ENCODE assay signal across 1 cellular context in the genomic region with DNA sequence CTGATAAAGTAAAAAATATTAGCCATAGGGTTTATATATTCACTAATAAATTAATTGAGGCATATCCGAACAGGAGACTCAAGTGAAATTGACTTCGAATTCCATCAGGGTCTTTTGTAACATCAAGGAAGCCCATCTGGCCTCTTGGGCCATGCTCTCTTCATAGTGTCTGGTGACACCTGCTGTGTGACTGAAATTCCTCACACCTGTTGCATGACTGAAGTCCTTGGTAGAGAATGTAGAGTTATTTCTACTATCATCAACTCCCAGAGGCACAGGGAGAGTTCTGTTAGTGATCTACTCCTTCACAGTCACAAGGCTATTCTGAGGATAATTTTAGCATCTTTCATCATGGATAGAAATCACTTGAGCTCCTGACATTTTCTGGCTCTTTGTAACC.
TF ChIP-seq lines count a peak whose summit lies in the region.

No MANE protein-coding gene starts in this region.

TF ChIP-seq in HEK293, 187 proteins besides CTCF, POLR2A, EP300 and RAD21:
- TF ChIP-seq, protein P1, sequence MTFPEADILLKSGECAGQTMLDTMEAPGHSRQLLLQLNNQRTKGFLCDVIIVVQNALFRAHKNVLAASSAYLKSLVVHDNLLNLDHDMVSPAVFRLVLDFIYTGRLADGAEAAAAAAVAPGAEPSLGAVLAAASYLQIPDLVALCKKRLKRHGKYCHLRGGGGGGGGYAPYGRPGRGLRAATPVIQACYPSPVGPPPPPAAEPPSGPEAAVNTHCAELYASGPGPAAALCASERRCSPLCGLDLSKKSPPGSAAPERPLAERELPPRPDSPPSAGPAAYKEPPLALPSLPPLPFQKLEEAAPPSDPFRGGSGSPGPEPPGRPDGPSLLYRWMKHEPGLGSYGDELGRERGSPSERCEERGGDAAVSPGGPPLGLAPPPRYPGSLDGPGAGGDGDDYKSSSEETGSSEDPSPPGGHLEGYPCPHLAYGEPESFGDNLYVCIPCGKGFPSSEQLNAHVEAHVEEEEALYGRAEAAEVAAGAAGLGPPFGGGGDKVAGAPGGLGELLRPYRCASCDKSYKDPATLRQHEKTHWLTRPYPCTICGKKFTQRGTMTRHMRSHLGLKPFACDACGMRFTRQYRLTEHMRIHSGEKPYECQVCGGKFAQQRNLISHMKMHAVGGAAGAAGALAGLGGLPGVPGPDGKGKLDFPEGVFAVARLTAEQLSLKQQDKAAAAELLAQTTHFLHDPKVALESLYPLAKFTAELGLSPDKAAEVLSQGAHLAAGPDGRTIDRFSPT (tag by site-specific recombination; IDR thresholded peaks at IDR 0.05): no peak
- TF ChIP-seq SCRT2 (tag by site-specific recombination; IDR thresholded peaks at IDR 0.05): peak; percentile 51
